ENCODE assay signal across 1 cellular context in the genomic region with DNA sequence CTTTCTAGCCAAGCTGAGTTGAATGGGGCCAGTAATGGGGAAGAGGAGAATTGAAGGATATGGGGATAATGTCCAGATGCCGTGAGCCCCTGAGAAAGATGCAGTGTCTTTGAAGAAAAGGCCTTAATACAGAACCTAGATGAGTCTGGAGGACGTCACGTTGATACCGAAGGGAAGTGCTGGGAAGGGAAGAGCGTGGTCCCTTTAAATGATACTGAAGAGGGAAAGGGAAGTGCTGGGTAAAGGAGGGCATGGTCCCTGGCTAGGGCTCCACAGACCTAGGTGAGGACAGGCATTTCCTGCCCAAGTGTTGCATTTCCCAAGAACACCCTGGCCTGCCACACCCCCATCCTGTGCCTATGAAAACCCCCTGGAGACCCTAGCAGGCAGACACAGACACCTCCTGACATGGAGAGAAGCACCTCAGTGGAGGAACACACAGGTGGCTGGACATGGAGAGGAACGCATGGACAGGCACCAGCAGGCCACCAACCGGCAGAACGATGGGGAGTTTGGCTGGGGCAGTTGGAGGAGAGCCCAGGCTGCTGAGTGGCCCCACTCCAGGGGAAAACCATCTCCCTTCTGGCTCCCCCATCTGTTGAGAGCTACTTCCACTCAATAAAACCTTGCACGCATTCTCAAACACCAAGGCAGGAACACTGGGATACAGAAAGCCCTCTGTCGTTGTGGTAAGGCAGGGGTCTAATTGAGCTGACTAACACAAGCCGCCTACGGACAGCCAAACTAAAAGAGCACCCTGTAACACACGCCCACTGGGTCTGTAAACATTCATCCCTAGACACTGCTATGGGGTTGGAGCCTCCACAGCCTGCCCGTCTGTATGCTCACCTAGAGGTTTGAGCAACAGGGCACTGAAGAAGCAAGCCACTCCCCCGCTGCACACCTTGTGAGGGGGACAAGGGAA.
TF ChIP-seq lines count a peak whose summit lies in the region.

No MANE protein-coding gene starts in this region.

TF ChIP-seq in HCT116, 20 proteins besides CTCF, POLR2A, EP300 and RAD21 (continued from another document):
- TF ChIP-seq, protein P1, sequence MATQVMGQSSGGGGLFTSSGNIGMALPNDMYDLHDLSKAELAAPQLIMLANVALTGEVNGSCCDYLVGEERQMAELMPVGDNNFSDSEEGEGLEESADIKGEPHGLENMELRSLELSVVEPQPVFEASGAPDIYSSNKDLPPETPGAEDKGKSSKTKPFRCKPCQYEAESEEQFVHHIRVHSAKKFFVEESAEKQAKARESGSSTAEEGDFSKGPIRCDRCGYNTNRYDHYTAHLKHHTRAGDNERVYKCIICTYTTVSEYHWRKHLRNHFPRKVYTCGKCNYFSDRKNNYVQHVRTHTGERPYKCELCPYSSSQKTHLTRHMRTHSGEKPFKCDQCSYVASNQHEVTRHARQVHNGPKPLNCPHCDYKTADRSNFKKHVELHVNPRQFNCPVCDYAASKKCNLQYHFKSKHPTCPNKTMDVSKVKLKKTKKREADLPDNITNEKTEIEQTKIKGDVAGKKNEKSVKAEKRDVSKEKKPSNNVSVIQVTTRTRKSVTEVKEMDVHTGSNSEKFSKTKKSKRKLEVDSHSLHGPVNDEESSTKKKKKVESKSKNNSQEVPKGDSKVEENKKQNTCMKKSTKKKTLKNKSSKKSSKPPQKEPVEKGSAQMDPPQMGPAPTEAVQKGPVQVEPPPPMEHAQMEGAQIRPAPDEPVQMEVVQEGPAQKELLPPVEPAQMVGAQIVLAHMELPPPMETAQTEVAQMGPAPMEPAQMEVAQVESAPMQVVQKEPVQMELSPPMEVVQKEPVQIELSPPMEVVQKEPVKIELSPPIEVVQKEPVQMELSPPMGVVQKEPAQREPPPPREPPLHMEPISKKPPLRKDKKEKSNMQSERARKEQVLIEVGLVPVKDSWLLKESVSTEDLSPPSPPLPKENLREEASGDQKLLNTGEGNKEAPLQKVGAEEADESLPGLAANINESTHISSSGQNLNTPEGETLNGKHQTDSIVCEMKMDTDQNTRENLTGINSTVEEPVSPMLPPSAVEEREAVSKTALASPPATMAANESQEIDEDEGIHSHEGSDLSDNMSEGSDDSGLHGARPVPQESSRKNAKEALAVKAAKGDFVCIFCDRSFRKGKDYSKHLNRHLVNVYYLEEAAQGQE (IDR thresholded peaks at IDR 0.05; ENCODE audit: low read depth), result no peak
- TF ChIP-seq CBX3 (IDR thresholded peaks at IDR 0.05; ENCODE audit: low read depth), result no peak
- TF ChIP-seq, protein P2, sequence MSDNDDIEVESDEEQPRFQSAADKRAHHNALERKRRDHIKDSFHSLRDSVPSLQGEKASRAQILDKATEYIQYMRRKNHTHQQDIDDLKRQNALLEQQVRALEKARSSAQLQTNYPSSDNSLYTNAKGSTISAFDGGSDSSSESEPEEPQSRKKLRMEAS (IDR thresholded peaks at IDR 0.05), result no peak
- no peak for TF ChIP-seq EZH2 (IDR thresholded peaks at IDR 0.05)
- TF ChIP-seq SP1 (IDR thresholded peaks at IDR 0.05; ENCODE audit: low read depth), result no peak
TF ChIP-seq in HCT116: peak in this region for 0.
